9 cellular contexts compared by ENCODE assay signal in genomic region chr10:119723161-119723560, GRCh38.
"Had no signal": no experiment of that assay in that cellular context is flagged by ENCODE, and none has a peak within 500 bp of the region (broad histone marks: within the 10 kb centered on the region; RNA-seq: fewer than 3 reads in every experiment).

No MANE protein-coding gene starts in this region.

- H3K4me3 ChIP-seq: skin epidermis, transverse colon had no signal

- H3K27ac Mint-ChIP-seq: activated CD4-positive, alpha-beta memory T cell treated with anti-CD3 and anti-CD28 coated beads, Interleukin-2, amount 10 ng/mL, durations not matched to agents 7 days and 5 days had no signal

- H3K4me3 Mint-ChIP-seq: activated CD4-positive, alpha-beta memory T cell treated with anti-CD3 and anti-CD28 coated beads, Interleukin-2, amount 10 ng/mL, durations not matched to agents 7 days and 5 days had no signal

- ATAC-seq: foreskin keratinocyte had no signal

- DNase-seq: activated CD4-positive, alpha-beta memory T cell treated with anti-CD3 and anti-CD28 coated beads, Interleukin-2, amount 10 ng/mL, durations not matched to agents 7 days and 5 days; activated CD8-positive, alpha-beta memory T cell treated with anti-CD3 and anti-CD28 coated beads, Interleukin-2, amount 50 U/mL, for 4 hours; activated naive CD4-positive, alpha-beta T cell treated with Interleukin-2 at 50 U/mL for 16 hours; foreskin keratinocyte; head of caudate nucleus; retina; transverse colon had no signal

- H3K36me3 ChIP-seq: neutrophil, transverse colon had no signal

- H3K27me3 ChIP-seq: foreskin keratinocyte, neutrophil, transverse colon had no signal

- H3K27ac ChIP-seq: foreskin keratinocyte, neutrophil, transverse colon had no signal

- H3K9me3 ChIP-seq: neutrophil, transverse colon had no signal
